15 cellular contexts compared by ENCODE assay signal in genomic region chr6:111667921-111668320, GRCh38.
A peak's percentile ranks its signal among the peaks of the same experiment; 100 is the strongest.
DNase-seq lines count a peak whose midpoint lies in the region; ATAC-seq lines count a peak whose summit lies in the region.
"Had no signal": no experiment of that assay in that cellular context is flagged by ENCODE, and none has a peak within 500 bp of the region (broad histone marks: within the 10 kb centered on the region; RNA-seq: fewer than 3 reads in every experiment).

No MANE protein-coding gene starts in this region.

- H3K4me1 ChIP-seq in SJCRH30 (peaks cover 24% of the 10 kb centered on the region), stomach smooth muscle (ENCODE audit: control insufficient read depth, insufficient read depth, low read length) (peaks cover 43% of the 10 kb centered on the region)

- DNase-seq in activated naive CD4-positive, alpha-beta T cell treated with anti-CD3 and anti-CD28 coated beads, Interleukin-2, amount 50 U/mL, for 16 hours = no peak
- DNase-seq in SJCRH30 = peak; percentile 60 to 77
- peak; percentile 48 for DNase-seq in left kidney (ENCODE audit: low read depth, low spot score)
- no peak for DNase-seq in activated CD4-positive, alpha-beta T cell treated with anti-CD3 and anti-CD28 coated beads for 4 hours
- DNase-seq: DND-41; lower lobe of right lung; NCI-H82; ovary; stimulated activated CD4-positive, alpha-beta T cell treated with anti-CD3 and anti-CD28 coated beads, Interleukin-2, amount 100 ng/mL, for 24 hours; T1000; uterus had no signal

- peaks cover 34% of the 10 kb centered on the region for H3K36me3 Mint-ChIP-seq in activated naive CD4-positive, alpha-beta T cell treated with anti-CD3 and anti-CD28 coated beads, Interleukin-2, amount 50 U/mL, for 24 hours

- no peak overlapping the region; the same call in 1 of the 2 replicates for H3K4me3 ChIP-seq in SJCRH30
- peak overlapping the region; percentile 12 to 36 for H3K4me3 ChIP-seq in stomach smooth muscle (ENCODE audit: low read length in 2 of 2)
- H3K4me3 ChIP-seq: lower lobe of right lung, ovary, uterus had no signal

- H3K27me3 Mint-ChIP-seq in activated naive CD4-positive, alpha-beta T cell treated with anti-CD3 and anti-CD28 coated beads, Interleukin-2, amount 50 U/mL, for 24 hours = no peaks in the 10 kb centered on the region

- peak overlapping the region; percentile 79 for H3K27ac Mint-ChIP-seq in activated naive CD4-positive, alpha-beta T cell treated with anti-CD3 and anti-CD28 coated beads, Interleukin-2, amount 50 U/mL, for 24 hours

- H3K9me3 ChIP-seq in SJCRH30 (replicated peaks) (no peaks in the 10 kb centered on the region), stomach smooth muscle (ENCODE audit: control insufficient read depth in 2 of 2, low read length in 2 of 2) (no peaks in the 10 kb centered on the region)
- H3K9me3 ChIP-seq: lower lobe of right lung, ovary, uterus had no signal

- peaks cover 8% of the 10 kb centered on the region for H3K4me1 Mint-ChIP-seq in activated naive CD4-positive, alpha-beta T cell treated with anti-CD3 and anti-CD28 coated beads, Interleukin-2, amount 50 U/mL, for 24 hours

- no peak overlapping the region for H3K4me3 Mint-ChIP-seq in activated naive CD4-positive, alpha-beta T cell treated with anti-CD3 and anti-CD28 coated beads, Interleukin-2, amount 50 U/mL, for 24 hours

- H3K9me3 Mint-ChIP-seq in activated naive CD4-positive, alpha-beta T cell treated with anti-CD3 and anti-CD28 coated beads, Interleukin-2, amount 50 U/mL, for 24 hours = no peaks in the 10 kb centered on the region

- no peak for ATAC-seq in GM19397 (IDR thresholded peaks at IDR 0.05; ENCODE audit: unreplicated experiment)
- no peak for ATAC-seq in GM21381 (IDR thresholded peaks at IDR 0.05; ENCODE audit: unreplicated experiment)
- ATAC-seq: lower lobe of right lung had no signal

- 0 out of 2 replicates have a peak, but pooled peaks cover under 1% of the 10 kb centered on the region for H3K36me3 ChIP-seq in SJCRH30
- peaks cover 0 to 7% of the 10 kb centered on the region in 2 donors for H3K36me3 ChIP-seq in stomach smooth muscle (ENCODE audit: control insufficient read depth in 2 of 2, insufficient read depth in 2 of 2, low read length in 2 of 2)
- H3K36me3 ChIP-seq: ovary, uterus had no signal

- H3K27me3 ChIP-seq in SJCRH30 = no peaks in the 10 kb centered on the region
- H3K27me3 ChIP-seq in stomach smooth muscle (ENCODE audit: control insufficient read depth in 1 of 2, insufficient read depth in 2 of 2, low read length in 2 of 2) = no peaks in the 10 kb centered on the region
- H3K27me3 ChIP-seq: ovary, uterus had no signal

- H3K27ac ChIP-seq in SJCRH30 = peak overlapping the region; percentile 59
- H3K27ac ChIP-seq in stomach smooth muscle (ENCODE audit: low read length) = peak overlapping the region; percentile 66
- H3K27ac ChIP-seq: ovary had no signal

- no peak overlapping the region for H3K9ac ChIP-seq in stomach smooth muscle (ENCODE audit: low read length in 2 of 2)

Comparison
In these comparisons a context has a peak if more than half of its experiments do, and no peak if none do; other contexts are left out.
1. DNase-seq: peak in SJCRH30 (2 of 2) and left kidney (single experiment); none in activated naive CD4-positive, alpha-beta T cell treated with anti-CD3 and anti-CD28 coated beads, Interleukin-2, amount 50 U/mL, for 16 hours (single experiment) and activated CD4-positive, alpha-beta T cell treated with anti-CD3 and anti-CD28 coated beads for 4 hours (0 of 2).